In genomic region chr21:41816583-41817165, GRCh38 we compare ENCODE assay signal across 8 cellular contexts. TPM values are rescaled to one million over a fixed set of nuclear protein-coding genes. Genes with fewer than 3 reads are reported as not detected.
A peak's percentile ranks its signal among the peaks of the same experiment; 100 is the strongest.
DNase-seq lines count a peak whose midpoint lies in the region; ATAC-seq and TF ChIP-seq lines count a peak whose summit lies in the region.

No MANE protein-coding gene starts in this region.

- BruUV-seq in PC-9 (replicated peaks; lab: Mats Ljungman, UMichigan), result no TSS peak

- H3K27ac ChIP-seq in PC-9 (peak overlapping the region; percentile 65), neutrophil (no peak overlapping the region)

- H3K36me3 ChIP-seq in GM06990 (ENCODE audit: control insufficient read depth, insufficient read depth, low read length) (peaks cover 26% of the 10 kb centered on the region), PC-9 (ENCODE audit: low read depth) (no peaks in the 10 kb centered on the region), neutrophil (peaks cover 14% of the 10 kb centered on the region)

- no peaks in the 10 kb centered on the region for H3K9me3 Mint-ChIP-seq in activated T-cell treated with anti-CD3 and anti-CD28 coated beads, Interleukin-2, amount 50 U/mL, for 72 hours

- no peaks in the 10 kb centered on the region for H3K79me2 ChIP-seq in PC-9 (ENCODE audit: low read depth)

- TF ChIP-seq CTCF in GM06990 (IDR thresholded peaks at IDR 0.05; ENCODE audit: insufficient read depth, low read length, poor library complexity, severe bottlenecking) (peak; percentile 95), PC-9 (conservative IDR thresholded peaks at IDR 0.05) (no peak), fibroblast of the aortic adventitia (IDR thresholded peaks at IDR 0.05; ENCODE audit: insufficient read depth, low read length) (peak; percentile 87), neutrophil (IDR thresholded peaks at IDR 0.05) (peak; percentile 26)

- H3K27me3 ChIP-seq in GM06990 (replicated peaks; ENCODE audit: control insufficient read depth, insufficient read depth, low read length), result no peaks in the 10 kb centered on the region
- H3K27me3 ChIP-seq in PC-9 (ENCODE audit: insufficient read depth, low read depth), result no peaks in the 10 kb centered on the region
- no peaks in the 10 kb centered on the region for H3K27me3 ChIP-seq in neutrophil

- no peak overlapping the region for H3K4me3 ChIP-seq in GM06990 (replicated peaks; ENCODE audit: low read depth, low read length)
- H3K4me3 ChIP-seq in PC-9, result no peak overlapping the region
- H3K4me3 ChIP-seq in fibroblast of the aortic adventitia (ENCODE audit: low read depth, low read length), result no peak overlapping the region
- no peak overlapping the region for H3K4me3 ChIP-seq in neutrophil (ENCODE audit: low read depth in 1 of 2, low read length in 1 of 2)

- H3K4me1 ChIP-seq in PC-9 (replicated peaks; ENCODE audit: insufficient read depth) (peaks cover 9% of the 10 kb centered on the region), neutrophil (ENCODE audit: control insufficient read depth in 1 of 2, insufficient read depth in 1 of 2, low read depth in 1 of 2, low read length in 1 of 2) (no peaks in the 10 kb centered on the region)

- H3K27me3 Mint-ChIP-seq in activated T-cell treated with anti-CD3 and anti-CD28 coated beads, Interleukin-2, amount 50 U/mL, for 72 hours (ENCODE audit: low read depth), result no peaks in the 10 kb centered on the region

- peak; percentile 68 for DNase-seq in GM06990 (ENCODE audit: extremely low read depth, insufficient read length)
- DNase-seq in PC-9, result peak in 1 of 2 experiments; percentile 19
- peak; percentile 55 to 63 for DNase-seq in activated T-cell treated with anti-CD3 and anti-CD28 coated beads, Interleukin-2, amount 50 U/mL, for 72 hours
- peak; percentile 56 for DNase-seq in fibroblast of the aortic adventitia (ENCODE audit: low read depth)
- DNase-seq in superior temporal gyrus (ENCODE audit: extremely low spot score), result peak; percentile 67
- no peak for DNase-seq in GF-D8 (lab: John Stamatoyannopoulos, UW)

- no peak overlapping the region for H2AFZ ChIP-seq in PC-9

- POLR2A ChIA-PET in PC-9 (lab: Charles Lee; ENCODE audit: unreplicated experiment), result interaction anchor here (0.6 kb wide), 1 partner anchor 317 kb away, joined by 7 read pairs; no protein-coding TSS in a partner anchor

- intact Hi-C loops in PC-9 (cut with micrococcal nuclease; ENCODE audit: unreplicated experiment), result loop anchor here (1.0 to 5.0 kb wide), 8 partner anchors 38 to 534 kb away; partner anchors contain the start of gene RIPK4

- CTCF ChIA-PET in PC-9 (lab: Charles Lee), result interaction anchor here (0.5 to 2.2 kb wide), 8 partner anchors 19 to 533 kb away, joined by 3 to 16 read pairs (median 5); no protein-coding TSS in a partner anchor

- ATAC-seq in HG02981 (IDR thresholded peaks at IDR 0.05; ENCODE audit: unreplicated experiment), result peak; percentile 61
- ATAC-seq in activated T-cell treated with anti-CD3 and anti-CD28 coated beads, Interleukin-2, amount 50 U/mL, for 72 hours (replicated peaks in 1 of 2), result peak; percentile 77 to 78

- H3K4me1 Mint-ChIP-seq in activated T-cell treated with anti-CD3 and anti-CD28 coated beads, Interleukin-2, amount 50 U/mL, for 72 hours (ENCODE audit: low read depth), result peaks cover 9% of the 10 kb centered on the region

- no peak overlapping the region for H3K4me3 Mint-ChIP-seq in activated T-cell treated with anti-CD3 and anti-CD28 coated beads, Interleukin-2, amount 50 U/mL, for 72 hours

- no peak overlapping the region for H3K27ac Mint-ChIP-seq in activated T-cell treated with anti-CD3 and anti-CD28 coated beads, Interleukin-2, amount 50 U/mL, for 72 hours

- H3F3A ChIP-seq in PC-9 (ENCODE audit: insufficient read depth, low read depth), result peaks cover 5% of the 10 kb centered on the region

- no peaks in the 10 kb centered on the region for H3K9me3 ChIP-seq in PC-9 (ENCODE audit: insufficient read depth, low read depth)
- H3K9me3 ChIP-seq in neutrophil, result no peaks in the 10 kb centered on the region

- no peaks in the 10 kb centered on the region for H4K20me1 ChIP-seq in PC-9 (ENCODE audit: insufficient read depth)

- peak overlapping the region; percentile 7; the same call in 1 of the 2 replicates for H3K4me2 ChIP-seq in PC-9

- no peaks in the 10 kb centered on the region for H3K9me2 ChIP-seq in PC-9 (ENCODE audit: insufficient read depth)

- peaks cover 0 to 2% of the 10 kb centered on the region in 2 donors for H3K36me3 Mint-ChIP-seq in activated T-cell treated with anti-CD3 and anti-CD28 coated beads, Interleukin-2, amount 50 U/mL, for 72 hours (ENCODE audit: insufficient read depth in 2 of 2)

RNA-seq across cellular contexts. Expression of gene RIPK4, which starts 49.8 kb away (rescaled TPM):
- total RNA-seq in PC-9 (2021) (30.1 and 39.3 TPM in 2 replicates), fibroblast of the aortic adventitia (ENCODE audit: low replicate concordance) (0.45 TPM in 1 of 2 replicates, not detected in the other)
- total RNA-seq in activated T-cell treated with anti-CD3 and anti-CD28 coated beads, Interleukin-2, amount 50 U/mL, for 72 hours, result under 1 TPM; 0.46 to 0.60 TPM

Comparison
In these comparisons a context has a peak if more than half of its experiments do, and no peak if none do; other contexts are left out.
1. RNA of gene RIPK4, which starts 49.8 kb away (total RNA-seq): 30.1 to 39.3 TPM in PC-9; 0.46 to 0.60 TPM in activated T-cell treated with anti-CD3 and anti-CD28 coated beads, Interleukin-2, amount 50 U/mL, for 72 hours and 0.45 TPM in fibroblast of the aortic adventitia; every median in the first group is over 10 times any median in the second.